ENCODE assay signal across 9 cellular contexts in the genomic region with DNA sequence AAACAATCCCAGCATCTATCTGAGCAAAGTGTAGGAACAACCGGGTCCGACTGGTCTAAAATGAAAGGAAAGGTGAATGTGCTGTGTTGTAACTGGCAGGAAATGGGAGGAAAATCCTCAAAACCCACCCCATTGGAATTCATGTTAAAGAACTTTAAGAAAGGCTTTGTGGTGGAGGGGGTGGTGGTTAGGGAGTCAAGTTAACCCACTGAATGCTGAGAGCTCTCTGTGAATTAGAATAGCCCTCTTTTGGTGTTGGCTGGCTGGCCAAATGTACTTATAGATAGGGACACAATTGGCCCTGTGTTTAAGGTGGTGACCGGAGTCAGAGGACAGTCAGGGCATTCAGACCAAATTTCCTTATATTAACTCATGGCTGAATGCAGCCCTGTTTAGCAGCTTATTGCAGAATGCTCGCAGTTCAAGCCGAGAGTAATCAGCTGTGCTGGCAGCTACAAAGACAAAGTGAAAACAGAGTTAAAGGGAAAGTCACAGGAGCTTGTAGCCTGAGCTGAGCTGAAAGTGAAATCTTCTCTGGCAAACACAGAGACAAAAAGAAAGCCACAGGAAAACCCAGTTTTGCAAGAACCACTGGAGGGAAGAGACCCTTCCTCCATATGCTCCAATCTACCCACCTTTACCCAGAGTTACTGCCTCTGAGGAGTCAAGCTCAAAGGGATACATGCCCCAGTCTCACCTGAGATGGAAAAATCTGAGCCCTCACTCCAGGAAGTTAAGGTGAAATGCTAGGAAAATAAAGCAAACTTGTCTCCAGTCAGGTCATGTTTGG. TPM values are rescaled to one million over a fixed set of nuclear protein-coding genes. Genes with fewer than 3 reads are reported as not detected.
A peak's percentile ranks its signal among the peaks of the same experiment; 100 is the strongest.
DNase-seq lines count a peak whose midpoint lies in the region; ATAC-seq and TF ChIP-seq lines count a peak whose summit lies in the region.
"Had no signal": no experiment of that assay in that cellular context is flagged by ENCODE, and none has a peak within 500 bp of the region (broad histone marks: within the 10 kb centered on the region; RNA-seq: fewer than 3 reads in every experiment).

No MANE protein-coding gene starts in this region.

- WGBS in transverse colon (ENCODE audit: low coverage in 1 of 2), 2 donors, result 43 to 50% methylated on average over 5 of the region's 5 CpGs
- 24 to 29% methylated on average over 5 of the region's 5 CpGs for WGBS in tibial nerve, 2 donors

- H3K36me3 ChIP-seq in transverse colon (no peaks in the 10 kb centered on the region), tibial nerve (no peaks in the 10 kb centered on the region)

- in situ Hi-C loops in transverse colon (cut with MboI; ENCODE audit: low pct_ligation_motif_present in 1 of 4, low pct_unique_long_range_greater_than_20kb in 1 of 4, low sequenced_read_pairs in 3 of 4), result no loop called here
- in situ Hi-C loops in G401 (cut with HindIII; ENCODE audit: low sequenced_read_pairs), result no loop called here

- DNase-seq in DMS53 (lab: John Stamatoyannopoulos, UW), result peak; percentile 7
- no peak for DNase-seq in DMS53 treated with DMSO at 0.1 percent for 48 hours (lab: John Stamatoyannopoulos, UW; ENCODE audit: unreplicated experiment)
- DNase-seq in globus pallidus (ENCODE audit: low spot score), result peak; percentile 15
- no peak for DNase-seq in transverse colon
- DNase-seq in activated CD4-positive, alpha-beta T cell treated with anti-CD3 and anti-CD28 coated beads, Interleukin-2, amount 50 U/mL, for 48 hours, result no peak
- no peak for DNase-seq in tibial nerve (ENCODE audit: low spot score in 2 of 2)
- no peak for DNase-seq in G401 (ENCODE audit: low spot score)

- no peak for TF ChIP-seq EP300 in transverse colon (IDR thresholded peaks at IDR 0.05; ENCODE audit: low read depth)
- no peak for TF ChIP-seq EP300 in tibial nerve (IDR thresholded peaks at IDR 0.05)

- H3K4me3 ChIP-seq in transverse colon (peak overlapping the region in 1 of 4 donors; percentile 24), tibial nerve (peak overlapping the region in 1 of 4 donors; percentile 19)

- H3K27me3 ChIP-seq in transverse colon, result no peaks in the 10 kb centered on the region
- H3K27me3 ChIP-seq in tibial nerve, result no peaks in the 10 kb centered on the region

- ATAC-seq in HG03558 (IDR thresholded peaks at IDR 0.05; ENCODE audit: extremely low read depth, unreplicated experiment), result peak; percentile 57

- H3K9me3 ChIP-seq in transverse colon (no peaks in the 10 kb centered on the region), tibial nerve (no peaks in the 10 kb centered on the region)

- peak overlapping the region; percentile 36 to 76 (median 56) for H3K27ac ChIP-seq in transverse colon
- peak overlapping the region in 2 of 4 donors; percentile 19 to 25 for H3K27ac ChIP-seq in tibial nerve
- H3K27ac ChIP-seq: 22Rv1 had no signal

- H3K4me1 ChIP-seq in transverse colon (peaks cover 0 to 20% (median 9%) of the 10 kb centered on the region in 4 donors), tibial nerve (peaks cover 0 to 9% (median 4%) of the 10 kb centered on the region in 4 donors)

- no peak for TF ChIP-seq CTCF in transverse colon (IDR thresholded peaks at IDR 0.05)
- no peak for TF ChIP-seq CTCF in tibial nerve (IDR thresholded peaks at IDR 0.05)

- intact Hi-C loops in transverse colon (cut with DNase I; ENCODE audit: low total_unique reads), result no loop called here

- TF ChIP-seq POLR2A in transverse colon (IDR thresholded peaks at IDR 0.05), result no peak
- no peak for TF ChIP-seq POLR2A in tibial nerve (IDR thresholded peaks at IDR 0.05)

RNA-seq across cellular contexts. Expression of a gene that starts 38.5 kb away (rescaled TPM):
- total RNA-seq in transverse colon (1 to 10 TPM in 3 of 4 donors, not detected in 1; 2.4 to 8.7 (median 5.6) TPM), tibial nerve (not detected)
- total RNA-seq in G401 (2014; rRNA removed; shearing (Covaris generic)), result not detected in 2 replicates

Comparison
In these comparisons a context has a peak if more than half of its experiments do, and no peak if none do; other contexts are left out.
1. DNase-seq: peak in DMS53 (single experiment) and globus pallidus (single experiment); none in DMS53 treated with DMSO at 0.1 percent for 48 hours (single experiment), transverse colon (single experiment), activated CD4-positive, alpha-beta T cell treated with anti-CD3 and anti-CD28 coated beads, Interleukin-2, amount 50 U/mL, for 48 hours (0 of 2), tibial nerve (0 of 2) and G401 (single experiment).